Comparison of ENCODE assay signal across 8 cellular contexts in the genomic region with DNA sequence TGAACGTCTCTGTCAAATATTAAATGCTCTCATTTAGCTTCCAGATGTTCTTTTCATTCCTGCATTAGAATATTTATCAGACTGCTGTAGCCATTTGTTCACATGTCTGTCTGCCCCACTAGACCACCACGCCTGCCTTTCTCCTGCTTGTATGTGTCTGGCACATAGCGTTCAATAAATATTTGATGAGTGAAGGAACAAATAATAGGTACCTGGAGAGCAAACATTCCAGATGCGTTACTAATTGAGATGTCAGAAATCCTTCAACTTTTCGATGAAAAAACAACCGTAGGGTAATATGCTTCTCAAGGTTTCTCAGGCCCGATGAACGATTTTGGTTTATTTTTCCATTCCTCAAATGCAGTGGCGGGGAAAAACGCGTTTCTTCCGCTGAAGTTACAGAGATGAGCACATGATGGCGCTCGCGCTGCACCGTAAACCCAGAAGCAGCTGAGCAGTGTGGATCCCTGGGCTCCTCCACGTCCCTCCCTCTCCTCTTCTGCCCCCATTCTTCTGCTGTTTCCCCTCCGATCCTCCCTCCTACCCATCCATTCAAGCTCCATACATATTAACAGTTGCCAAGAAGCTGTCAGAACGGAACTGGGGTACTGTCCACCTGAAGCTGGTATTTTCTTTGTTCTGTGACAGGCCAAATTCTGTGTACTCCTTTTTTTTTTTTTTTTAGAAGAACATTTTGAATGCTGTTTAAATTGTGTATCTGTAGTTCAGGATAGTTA.
DNase-seq lines count a peak whose midpoint lies in the region; ATAC-seq and TF ChIP-seq lines count a peak whose summit lies in the region.

No MANE protein-coding gene starts in this region.

- H3F3A ChIP-seq in MM.1S (ENCODE audit: insufficient read depth, low read length): no peaks in the 10 kb centered on the region

- H3K4me2 ChIP-seq in MM.1S (ENCODE audit: low read depth, low read length): peak overlapping the region; percentile 45; the same call in 1 of the 2 replicates

- ATAC-seq in HG03460 (IDR thresholded peaks at IDR 0.05; ENCODE audit: unreplicated experiment): no peak
- no peak for ATAC-seq in HG03457 (IDR thresholded peaks at IDR 0.05; ENCODE audit: unreplicated experiment)

- peak overlapping the region; percentile 29; the same call in 1 of the 2 replicates for H3K4me3 ChIP-seq in MM.1S (ENCODE audit: low read length)
- H3K4me3 ChIP-seq in esophagus squamous epithelium: peak overlapping the region in 2 of 4 donors; percentile 2 to 53

- no peak for TF ChIP-seq POLR2A in esophagus squamous epithelium (IDR thresholded peaks at IDR 0.05)

- H4K20me1 ChIP-seq in MM.1S (ENCODE audit: insufficient read depth, low read length): no peaks in the 10 kb centered on the region

- DNase-seq in activated T-cell treated with anti-CD3 and anti-CD28 coated beads, Interleukin-2, amount 50 U/mL, for 48 hours: peak; percentile 15 to 16
- DNase-seq in activated T-cell treated with anti-CD3 and anti-CD28 coated beads, Interleukin-2, amount 50 U/mL, for 1 hour: no peak
- DNase-seq in MM.1S: peak; percentile 24
- peak; percentile 50 for DNase-seq in SHP77 treated with DMSO at 0.1 percent for 48 hours (lab: John Stamatoyannopoulos, UW)
- DNase-seq in esophagus squamous epithelium (lab: John Stamatoyannopoulos, UW): no peak
- peak; percentile 65 for DNase-seq in myocyte (ENCODE audit: low read depth)

- WGBS in esophagus squamous epithelium, 2 donors: 8 to 10% methylated on average over 19 of the region's 19 CpGs

- peak overlapping the region; percentile 67 for H2AFZ ChIP-seq in MM.1S (ENCODE audit: low read length)

- no peaks in the 10 kb centered on the region for H3K36me3 ChIP-seq in MM.1S (replicated peaks; ENCODE audit: insufficient read depth, low read length)
- H3K36me3 ChIP-seq in esophagus squamous epithelium: no peaks in the 10 kb centered on the region

- intact Hi-C loops in esophagus squamous epithelium (cut with DNase I): no loop called here

- H3K9me2 ChIP-seq in MM.1S (replicated peaks; ENCODE audit: insufficient read depth, low read length): no peaks in the 10 kb centered on the region

- peak; percentile 53 for TF ChIP-seq CTCF in MM.1S (IDR thresholded peaks at IDR 0.05; ENCODE audit: low read length)
- peak in 5 of 6 experiments; percentile 43 to 77 (median 61) for TF ChIP-seq CTCF in esophagus squamous epithelium (IDR thresholded peaks at IDR 0.05)

- H3K27me3 ChIP-seq in MM.1S (replicated peaks; ENCODE audit: insufficient read depth, low read length): no peaks in the 10 kb centered on the region
- no peaks in the 10 kb centered on the region for H3K27me3 ChIP-seq in esophagus squamous epithelium

- H3K27ac ChIP-seq in MM.1S (ENCODE audit: low read length) (no peak overlapping the region), esophagus squamous epithelium (no peak overlapping the region)

- no peak overlapping the region for H3K9ac ChIP-seq in MM.1S (ENCODE audit: low read length)

- H3K9me3 ChIP-seq in MM.1S (replicated peaks; ENCODE audit: insufficient read depth, low read length) (no peaks in the 10 kb centered on the region), esophagus squamous epithelium (no peaks in the 10 kb centered on the region)

- H3K79me2 ChIP-seq in MM.1S (ENCODE audit: low read length): no peaks in the 10 kb centered on the region

- H3K4me1 ChIP-seq in MM.1S (ENCODE audit: low read length) (no peaks in the 10 kb centered on the region), esophagus squamous epithelium (peaks cover 0 to 9% (median 0%) of the 10 kb centered on the region in 3 donors)

Comparison
In these comparisons a context has a peak if more than half of its experiments do, and no peak if none do; other contexts are left out.
1. DNase-seq: peak in activated T-cell treated with anti-CD3 and anti-CD28 coated beads, Interleukin-2, amount 50 U/mL, for 48 hours (2 of 2), MM.1S (single experiment), SHP77 treated with DMSO at 0.1 percent for 48 hours (single experiment) and myocyte (single experiment); none in activated T-cell treated with anti-CD3 and anti-CD28 coated beads, Interleukin-2, amount 50 U/mL, for 1 hour (single experiment) and esophagus squamous epithelium (single experiment).